29 cellular contexts compared by ENCODE assay signal in the genomic region with DNA sequence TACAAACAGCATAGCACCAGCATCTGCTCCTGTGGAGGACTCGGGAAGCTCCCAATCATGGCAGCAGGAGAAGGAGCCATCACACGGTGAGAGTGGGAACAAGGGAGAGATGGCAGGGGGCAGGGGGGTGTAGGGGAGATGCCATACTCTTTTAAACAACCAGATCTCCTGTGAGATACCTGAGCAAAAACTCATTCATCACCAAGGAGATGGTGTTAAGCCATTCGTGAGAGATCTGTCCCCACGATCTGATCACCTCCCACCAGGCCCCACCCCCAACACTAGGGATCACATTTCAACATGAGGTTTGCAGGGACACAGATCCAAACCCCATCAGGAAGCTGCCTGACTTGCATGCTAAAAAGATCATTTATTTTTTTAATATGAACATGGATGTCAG.
"Had no signal": no experiment of that assay in that cellular context is flagged by ENCODE, and none has a peak within 500 bp of the region (broad histone marks: within the 10 kb centered on the region; RNA-seq: fewer than 3 reads in every experiment).

No MANE protein-coding gene starts in this region.

- H3K4me3 Mint-ChIP-seq: activated CD4-positive, alpha-beta memory T cell treated with anti-CD3 and anti-CD28 coated beads, Interleukin-2, amount 10 ng/mL, durations not matched to agents 7 days and 5 days; activated CD8-positive, alpha-beta memory T cell treated with anti-CD3 and anti-CD28 coated beads, Interleukin-2, amount 10 ng/mL, durations not matched to agents 7 days and 5 days; activated naive CD4-positive, alpha-beta T cell treated with anti-CD3 and anti-CD28 coated beads, Interleukin-2, amount 50 U/mL, for 24 hours; activated naive CD8-positive, alpha-beta T cell treated with anti-CD3 and anti-CD28 coated beads, Interleukin-2, amount 10 ng/mL, durations not matched to agents 7 days and 5 days; IgD-negative memory B cell had no signal

- H3K4me1 ChIP-seq: adrenal gland, body of pancreas, breast epithelium had no signal

- ATAC-seq: activated CD8-positive, alpha-beta memory T cell treated with anti-CD3 and anti-CD28 coated beads, Interleukin-2, amount 10 ng/mL, durations not matched to agents 7 days and 5 days; body of pancreas had no signal

- H3K36me3 Mint-ChIP-seq: activated CD8-positive, alpha-beta memory T cell treated with anti-CD3 and anti-CD28 coated beads, Interleukin-2, amount 10 ng/mL, durations not matched to agents 7 days and 5 days; activated naive CD4-positive, alpha-beta T cell treated with anti-CD3 and anti-CD28 coated beads, Interleukin-2, amount 50 U/mL, for 24 hours; activated naive CD8-positive, alpha-beta T cell treated with anti-CD3 and anti-CD28 coated beads, Interleukin-2, amount 10 ng/mL, durations not matched to agents 7 days and 5 days; IgD-negative memory B cell had no signal

- H3K27me3 ChIP-seq: adrenal gland, body of pancreas, breast epithelium had no signal

- H3K27ac Mint-ChIP-seq: activated CD4-positive, alpha-beta memory T cell treated with anti-CD3 and anti-CD28 coated beads, Interleukin-2, amount 10 ng/mL, durations not matched to agents 7 days and 5 days; activated CD8-positive, alpha-beta memory T cell treated with anti-CD3 and anti-CD28 coated beads, Interleukin-2, amount 10 ng/mL, durations not matched to agents 7 days and 5 days; activated naive CD4-positive, alpha-beta T cell treated with anti-CD3 and anti-CD28 coated beads, Interleukin-2, amount 50 U/mL, for 24 hours; activated naive CD8-positive, alpha-beta T cell treated with anti-CD3 and anti-CD28 coated beads, Interleukin-2, amount 10 ng/mL, durations not matched to agents 7 days and 5 days; IgD-negative memory B cell had no signal

- H3K36me3 ChIP-seq: adrenal gland, breast epithelium, WERI-Rb-1 had no signal

- H3K27me3 Mint-ChIP-seq: activated CD4-positive, alpha-beta memory T cell treated with anti-CD3 and anti-CD28 coated beads, Interleukin-2, amount 10 ng/mL, durations not matched to agents 7 days and 5 days; activated CD8-positive, alpha-beta memory T cell treated with anti-CD3 and anti-CD28 coated beads, Interleukin-2, amount 10 ng/mL, durations not matched to agents 7 days and 5 days; activated naive CD8-positive, alpha-beta T cell treated with anti-CD3 and anti-CD28 coated beads, Interleukin-2, amount 10 ng/mL, durations not matched to agents 7 days and 5 days; IgD-negative memory B cell had no signal

- H3K4me3 ChIP-seq: adrenal gland, body of pancreas, breast epithelium, SK-N-MC had no signal

- H3K9me3 ChIP-seq: adrenal gland, body of pancreas had no signal

- DNase-seq: activated CD4-positive, alpha-beta memory T cell treated with anti-CD3 and anti-CD28 coated beads, Interleukin-2, amount 10 ng/mL, durations not matched to agents 7 days and 5 days; activated CD4-positive, alpha-beta T cell treated with anti-CD3 and anti-CD28 coated beads for 1 hour; activated CD4-positive, alpha-beta T cell treated with anti-CD3 and anti-CD28 coated beads for 48 hours; activated CD4-positive, CD25-positive, alpha-beta regulatory T cell; activated CD8-positive, alpha-beta memory T cell treated with anti-CD3 and anti-CD28 coated beads for 24 hours; activated CD8-positive, alpha-beta memory T cell treated with anti-CD3 and anti-CD28 coated beads, Interleukin-2, amount 10 ng/mL, durations not matched to agents 7 days and 5 days; activated CD8-positive, alpha-beta memory T cell treated with anti-CD3 and anti-CD28 coated beads, Interleukin-2, amount 50 U/mL, for 48 hours; activated effector memory CD4-positive, alpha-beta T cell treated with Interleukin-2 at 50 U/mL for 16 hours; activated naive CD8-positive, alpha-beta T cell treated with anti-CD3 and anti-CD28 coated beads, Interleukin-2, amount 10 ng/mL, durations not matched to agents 7 days and 5 days; activated T-cell treated with anti-CD3 and anti-CD28 coated beads, Interleukin-2, amount 50 U/mL, for 48 hours; adrenal gland; body of pancreas; Karpas-422; KBM-7; NCI-H1105; NCI-H1417 treated with DMSO at 0.1 percent for 48 hours; NCI-H187 treated with DMSO at 0.1 percent for 48 hours; NCI-H2171 treated with DMSO at 0.1 percent for 48 hours; NCI-H2227 treated with DMSO at 0.1 percent for 48 hours; NCI-H446; NCI-H524 treated with DMSO at 0.1 percent for 48 hours; OCI-M1; Right ventricle myocardium superior; T1000; WERI-Rb-1 had no signal

- H3K4me1 Mint-ChIP-seq: activated CD4-positive, alpha-beta memory T cell treated with anti-CD3 and anti-CD28 coated beads, Interleukin-2, amount 10 ng/mL, durations not matched to agents 7 days and 5 days; activated CD8-positive, alpha-beta memory T cell treated with anti-CD3 and anti-CD28 coated beads, Interleukin-2, amount 10 ng/mL, durations not matched to agents 7 days and 5 days; activated naive CD4-positive, alpha-beta T cell treated with anti-CD3 and anti-CD28 coated beads, Interleukin-2, amount 50 U/mL, for 24 hours; activated naive CD8-positive, alpha-beta T cell treated with anti-CD3 and anti-CD28 coated beads, Interleukin-2, amount 10 ng/mL, durations not matched to agents 7 days and 5 days; IgD-negative memory B cell had no signal
